1 cellular context compared by ENCODE assay signal in the genomic region with DNA sequence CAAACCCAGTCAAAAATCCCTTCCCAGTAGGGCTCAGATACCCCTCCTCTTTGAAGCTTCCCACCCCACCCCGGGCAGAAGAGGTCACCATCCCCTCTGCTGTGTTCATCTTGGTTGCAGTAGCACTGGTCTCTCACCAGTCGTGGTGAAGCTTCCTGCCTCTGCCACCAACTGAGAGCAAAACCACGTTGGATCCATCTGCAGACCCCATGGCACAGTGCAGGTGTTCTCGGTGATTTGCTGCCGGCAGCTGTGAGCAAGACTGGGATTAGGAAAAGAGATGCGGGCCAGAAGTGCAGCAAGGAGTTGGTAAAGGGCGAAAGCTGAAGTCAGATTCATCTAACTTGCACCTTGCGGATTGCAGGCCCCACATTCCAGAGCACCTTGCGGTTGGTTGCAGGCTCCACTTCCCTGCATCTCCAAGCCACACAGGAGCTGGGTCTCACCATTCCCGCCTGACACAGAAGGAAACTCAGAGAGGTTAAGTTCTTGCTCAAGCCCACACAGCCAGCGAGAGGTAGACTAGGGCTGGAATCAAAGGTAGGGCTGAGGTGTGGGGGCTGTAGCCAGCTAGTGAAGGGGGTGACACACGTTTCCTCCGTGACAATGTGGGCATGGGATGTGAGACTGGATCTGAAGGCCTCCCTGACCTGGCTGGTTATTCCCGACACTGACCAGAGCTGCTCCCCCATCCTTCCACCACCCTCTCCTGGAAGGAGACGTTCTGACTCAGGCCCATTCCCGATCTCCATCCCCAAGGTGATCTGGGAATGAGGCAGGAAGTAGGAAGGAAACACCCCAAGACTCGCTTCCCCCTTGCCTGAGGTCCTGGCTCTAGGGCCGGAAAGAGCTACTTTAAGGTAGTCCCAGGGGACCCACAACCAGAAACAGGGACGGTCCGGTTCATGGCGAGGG.
TF ChIP-seq lines count a peak whose summit lies in the region.

No MANE protein-coding gene starts in this region.

TF ChIP-seq in WTC11, 78 proteins besides CTCF, POLR2A, EP300 and RAD21 (continued from another document):
- TF ChIP-seq, protein P1, sequence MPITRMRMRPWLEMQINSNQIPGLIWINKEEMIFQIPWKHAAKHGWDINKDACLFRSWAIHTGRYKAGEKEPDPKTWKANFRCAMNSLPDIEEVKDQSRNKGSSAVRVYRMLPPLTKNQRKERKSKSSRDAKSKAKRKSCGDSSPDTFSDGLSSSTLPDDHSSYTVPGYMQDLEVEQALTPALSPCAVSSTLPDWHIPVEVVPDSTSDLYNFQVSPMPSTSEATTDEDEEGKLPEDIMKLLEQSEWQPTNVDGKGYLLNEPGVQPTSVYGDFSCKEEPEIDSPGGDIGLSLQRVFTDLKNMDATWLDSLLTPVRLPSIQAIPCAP (CRISPR knock-in tag; IDR thresholded peaks at IDR 0.05): no peak
- TF ChIP-seq, protein P2, sequence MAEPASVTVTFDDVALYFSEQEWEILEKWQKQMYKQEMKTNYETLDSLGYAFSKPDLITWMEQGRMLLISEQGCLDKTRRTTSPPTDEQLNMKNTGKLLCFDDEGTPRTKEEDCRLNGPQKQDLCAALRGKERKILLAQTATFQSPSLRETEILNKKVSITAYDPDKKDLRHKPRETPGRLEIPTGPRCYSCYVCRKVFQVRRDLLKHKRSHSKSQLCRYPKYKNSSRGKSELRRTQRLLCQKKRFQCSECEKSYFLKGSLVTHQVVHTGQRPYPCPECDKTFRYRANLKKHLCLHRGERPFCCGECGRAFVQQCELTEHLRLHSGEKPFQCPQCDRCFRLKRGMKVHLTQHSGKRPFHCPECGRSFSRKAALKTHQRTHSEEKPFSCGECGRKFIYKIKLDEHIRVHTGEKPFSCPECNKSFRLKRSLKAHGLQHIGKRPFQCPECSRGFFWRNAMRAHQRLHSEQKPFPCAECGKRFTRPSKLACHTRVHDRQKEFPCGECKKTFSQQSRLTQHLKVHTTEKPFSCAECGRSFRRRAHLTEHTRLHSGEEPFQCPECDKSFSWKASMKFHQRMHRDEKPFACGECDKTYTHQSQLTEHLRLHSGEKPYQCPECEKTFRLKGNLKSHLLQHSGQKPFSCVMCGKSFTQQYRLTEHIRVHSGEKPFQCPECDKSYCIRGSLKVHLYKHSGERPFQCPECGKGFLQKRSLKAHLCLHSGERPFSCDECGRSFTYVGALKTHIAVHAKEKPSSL (CRISPR knock-in tag; conservative IDR thresholded peaks at IDR 0.05): no peak
- TF ChIP-seq SMAD4 (CRISPR knock-in tag; IDR thresholded peaks at IDR 0.05) (no peak), GABPB1 (CRISPR knock-in tag; IDR thresholded peaks at IDR 0.05) (no peak), ZBTB21 (CRISPR knock-in tag; IDR thresholded peaks at IDR 0.05; ENCODE audit: borderline replicate concordance) (no peak), PRRX2 (CRISPR knock-in tag; IDR thresholded peaks at IDR 0.05) (no peak), NFATC4 (CRISPR knock-in tag; IDR thresholded peaks at IDR 0.05) (no peak), ZNF121 (CRISPR knock-in tag; IDR thresholded peaks at IDR 0.05) (no peak), SMAD3 (CRISPR knock-in tag; IDR thresholded peaks at IDR 0.05; ENCODE audit: borderline replicate concordance) (no peak), NR2C2 (CRISPR knock-in tag; IDR thresholded peaks at IDR 0.05) (no peak), FOXP1 (CRISPR knock-in tag; IDR thresholded peaks at IDR 0.05; ENCODE audit: borderline replicate concordance) (no peak)
- TF ChIP-seq, protein P3, sequence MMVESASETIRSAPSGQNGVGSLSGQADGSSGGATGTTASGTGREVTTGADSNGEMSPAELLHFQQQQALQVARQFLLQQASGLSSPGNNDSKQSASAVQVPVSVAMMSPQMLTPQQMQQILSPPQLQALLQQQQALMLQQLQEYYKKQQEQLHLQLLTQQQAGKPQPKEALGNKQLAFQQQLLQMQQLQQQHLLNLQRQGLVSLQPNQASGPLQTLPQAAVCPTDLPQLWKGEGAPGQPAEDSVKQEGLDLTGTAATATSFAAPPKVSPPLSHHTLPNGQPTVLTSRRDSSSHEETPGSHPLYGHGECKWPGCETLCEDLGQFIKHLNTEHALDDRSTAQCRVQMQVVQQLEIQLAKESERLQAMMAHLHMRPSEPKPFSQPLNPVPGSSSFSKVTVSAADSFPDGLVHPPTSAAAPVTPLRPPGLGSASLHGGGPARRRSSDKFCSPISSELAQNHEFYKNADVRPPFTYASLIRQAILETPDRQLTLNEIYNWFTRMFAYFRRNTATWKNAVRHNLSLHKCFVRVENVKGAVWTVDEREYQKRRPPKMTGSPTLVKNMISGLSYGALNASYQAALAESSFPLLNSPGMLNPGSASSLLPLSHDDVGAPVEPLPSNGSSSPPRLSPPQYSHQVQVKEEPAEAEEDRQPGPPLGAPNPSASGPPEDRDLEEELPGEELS (CRISPR knock-in tag; IDR thresholded peaks at IDR 0.05): no peak
- TF ChIP-seq, protein P4, sequence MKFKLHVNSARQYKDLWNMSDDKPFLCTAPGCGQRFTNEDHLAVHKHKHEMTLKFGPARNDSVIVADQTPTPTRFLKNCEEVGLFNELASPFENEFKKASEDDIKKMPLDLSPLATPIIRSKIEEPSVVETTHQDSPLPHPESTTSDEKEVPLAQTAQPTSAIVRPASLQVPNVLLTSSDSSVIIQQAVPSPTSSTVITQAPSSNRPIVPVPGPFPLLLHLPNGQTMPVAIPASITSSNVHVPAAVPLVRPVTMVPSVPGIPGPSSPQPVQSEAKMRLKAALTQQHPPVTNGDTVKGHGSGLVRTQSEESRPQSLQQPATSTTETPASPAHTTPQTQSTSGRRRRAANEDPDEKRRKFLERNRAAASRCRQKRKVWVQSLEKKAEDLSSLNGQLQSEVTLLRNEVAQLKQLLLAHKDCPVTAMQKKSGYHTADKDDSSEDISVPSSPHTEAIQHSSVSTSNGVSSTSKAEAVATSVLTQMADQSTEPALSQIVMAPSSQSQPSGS (CRISPR knock-in tag; IDR thresholded peaks at IDR 0.05; ENCODE audit: borderline replicate concordance, low read depth): no peak
